ENCODE assay signal across 1 cellular context in genomic region chr1:213231795-213232231, GRCh38.
TF ChIP-seq lines count a peak whose summit lies in the region.

No MANE protein-coding gene starts in this region.

TF ChIP-seq in SK-N-SH, 30 proteins besides CTCF, POLR2A, EP300 and RAD21 (continued from another document):
- TF ChIP-seq USF1 (IDR thresholded peaks at IDR 0.05; ENCODE audit: borderline replicate concordance, low read depth) (no peak), RCOR1 (IDR thresholded peaks at IDR 0.05; ENCODE audit: low read length) (peak; percentile 86), TAF1 (IDR thresholded peaks at IDR 0.05; ENCODE audit: borderline replicate concordance, low read depth, low read length) (no peak), EZH2phosphoT487 (IDR thresholded peaks at IDR 0.05; ENCODE audit: borderline replicate concordance, low read depth) (no peak), POLR2AphosphoS5 (IDR thresholded peaks at IDR 0.05; ENCODE audit: low read depth, low read length) (no peak), TCF12 (IDR thresholded peaks at IDR 0.05) (peak; percentile 57), MEF2A (IDR thresholded peaks at IDR 0.05; ENCODE audit: borderline replicate concordance, low read depth) (no peak), JUND (IDR thresholded peaks at IDR 0.05) (peak; percentile 33; the same call in 1 of the 2 replicates), FOSL2 (IDR thresholded peaks at IDR 0.05; ENCODE audit: borderline replicate concordance, low read depth) (no peak), GABPA (IDR thresholded peaks at IDR 0.05; ENCODE audit: low read depth) (no peak), NRF1 (IDR thresholded peaks at IDR 0.05; ENCODE audit: low read depth, low read length) (no peak), SMC3 (IDR thresholded peaks at IDR 0.05; ENCODE audit: low read depth, low read length) (no peak), NFIC (IDR thresholded peaks at IDR 0.05; ENCODE audit: borderline replicate concordance) (peak; percentile 78)
